ENCODE assay signal across 8 cellular contexts in genomic region chr17:17044846-17045561, GRCh38. TPM values are rescaled to one million over a fixed set of nuclear protein-coding genes. Genes with fewer than 3 reads are reported as not detected.
DNase-seq lines count a peak whose midpoint lies in the region; ATAC-seq, FAIRE-seq and TF ChIP-seq lines count a peak whose summit lies in the region.

No MANE protein-coding gene starts in this region.

- peak overlapping the region; percentile 97 for H3K4me3 Mint-ChIP-seq in stimulated activated naive CD8-positive, alpha-beta T cell treated with anti-CD3 and anti-CD28 coated beads, Interleukin-15, Interleukin-2, amounts not matched to agents 100 ng/mL and 50 ng/mL, for 24 hours

- H3K4me3 ChIP-seq in gastrocnemius medialis: peak overlapping the region; percentile 75 to 89 (median 81)

- no peaks in the 10 kb centered on the region for H3K9me3 Mint-ChIP-seq in stimulated activated naive CD8-positive, alpha-beta T cell treated with anti-CD3 and anti-CD28 coated beads, Interleukin-15, Interleukin-2, amounts not matched to agents 100 ng/mL and 50 ng/mL, for 24 hours

- H3K4me1 ChIP-seq in gastrocnemius medialis: peaks cover 73 to 77% of the 10 kb centered on the region in 2 donors

- no peak for DNase-seq in stimulated activated naive CD8-positive, alpha-beta T cell treated with anti-CD3 and anti-CD28 coated beads, Interleukin-15, Interleukin-2, amounts not matched to agents 100 U/mL and 50 U/mL, for 24 hours
- DNase-seq in NCI-H69 (lab: John Stamatoyannopoulos, UW): peak; percentile 62
- DNase-seq in amniotic epithelial cell (ENCODE audit: low read depth): peak; percentile 54
- peak; percentile 70 for DNase-seq in hepatic stellate cell (ENCODE audit: low spot score)
- DNase-seq in gastrocnemius medialis: peak in 1 of 2 donors; percentile 33
- DNase-seq in amniotic stem cell (lab: John Stamatoyannopoulos, UW): no peak
- DNase-seq in frontal cortex (ENCODE audit: low spot score in 2 of 2): no peak

- no peak for ATAC-seq in stimulated activated naive CD8-positive, alpha-beta T cell treated with anti-CD3 and anti-CD28 coated beads, Interleukin-15, Interleukin-2, amounts not matched to agents 100 U/mL and 50 U/mL, for 24 hours
- ATAC-seq in gastrocnemius medialis: no peak

- no peaks in the 10 kb centered on the region for H3K36me3 ChIP-seq in gastrocnemius medialis

- intact Hi-C loops in gastrocnemius medialis (cut with DNase I; ENCODE audit: low total_unique reads): loop anchor here (10.0 kb wide), 2 partner anchors 450 to 520 kb away; partner anchors contain the start of gene RASD1

- peaks cover 70% of the 10 kb centered on the region for H3K4me1 Mint-ChIP-seq in stimulated activated naive CD8-positive, alpha-beta T cell treated with anti-CD3 and anti-CD28 coated beads, Interleukin-15, Interleukin-2, amounts not matched to agents 100 ng/mL and 50 ng/mL, for 24 hours (ENCODE audit: low read depth)

- H3K36me3 Mint-ChIP-seq in stimulated activated naive CD8-positive, alpha-beta T cell treated with anti-CD3 and anti-CD28 coated beads, Interleukin-15, Interleukin-2, amounts not matched to agents 100 ng/mL and 50 ng/mL, for 24 hours (ENCODE audit: low read depth): peaks cover 3% of the 10 kb centered on the region

- no peaks in the 10 kb centered on the region for H3K27me3 ChIP-seq in gastrocnemius medialis

- TF ChIP-seq POLR2A in gastrocnemius medialis (IDR thresholded peaks at IDR 0.05): peak; percentile 34 to 39

- TF ChIP-seq CTCF in gastrocnemius medialis (IDR thresholded peaks at IDR 0.05 in 4 of 5, conservative IDR thresholded peaks at IDR 0.05 in 1 of 5): no peak

- no peaks in the 10 kb centered on the region for H3K27me3 Mint-ChIP-seq in stimulated activated naive CD8-positive, alpha-beta T cell treated with anti-CD3 and anti-CD28 coated beads, Interleukin-15, Interleukin-2, amounts not matched to agents 100 ng/mL and 50 ng/mL, for 24 hours

- in situ Hi-C loops in gastrocnemius medialis (cut with MboI; ENCODE audit: low sequenced_read_pairs in 4 of 4): loop anchor here in 1 of 4 donors (25.0 kb wide), 1 partner anchor 92 kb away; no protein-coding TSS in a partner anchor

- H3K27ac Mint-ChIP-seq in stimulated activated naive CD8-positive, alpha-beta T cell treated with anti-CD3 and anti-CD28 coated beads, Interleukin-15, Interleukin-2, amounts not matched to agents 100 ng/mL and 50 ng/mL, for 24 hours: peak overlapping the region; percentile 34

- no peaks in the 10 kb centered on the region for H3K9me3 ChIP-seq in gastrocnemius medialis

- H3K27ac ChIP-seq in gastrocnemius medialis: peak overlapping the region; percentile 87 to 99 (median 92)

- FAIRE-seq in frontal cortex (lab: Jason Lieb, UNC): no peak

RNA-seq across cellular contexts. Expression of gene MPRIP, which starts 2.7 kb away (rescaled TPM):
- total RNA-seq in gastrocnemius medialis (100 to 1,000 TPM in 3 of 4 donors, 10 to 100 TPM in 1; 71.1 to 127 (median 124) TPM), frontal cortex (131 TPM)

Comparison
In these comparisons a context has a peak if more than half of its experiments do, and no peak if none do; other contexts are left out.
1. DNase-seq: peak in NCI-H69 (single experiment), amniotic epithelial cell (single experiment) and hepatic stellate cell (single experiment); none in stimulated activated naive CD8-positive, alpha-beta T cell treated with anti-CD3 and anti-CD28 coated beads, Interleukin-15, Interleukin-2, amounts not matched to agents 100 U/mL and 50 U/mL, for 24 hours (single experiment), amniotic stem cell (single experiment) and frontal cortex (0 of 2).